Comparison of ENCODE assay signal across 19 cellular contexts in genomic region chr15:49731187-49731828, GRCh38.
DNase-seq lines count a peak whose midpoint lies in the region; ATAC-seq and TF ChIP-seq lines count a peak whose summit lies in the region.
"Had no signal": no experiment of that assay in that cellular context is flagged by ENCODE, and none has a peak within 500 bp of the region (broad histone marks: within the 10 kb centered on the region; RNA-seq: fewer than 3 reads in every experiment).

No MANE protein-coding gene starts in this region.

- peak overlapping the region; percentile 68 for H2BK12ac ChIP-seq in trophoblast cell (ENCODE audit: low read length)

- H3K4me3 ChIP-seq in GM23338 (no peak overlapping the region), RWPE2 (ENCODE audit: severe bottlenecking) (no peak overlapping the region), endodermal cell (ENCODE audit: low read length) (no peak overlapping the region), trophoblast cell (ENCODE audit: low read depth, low read length) (no peak overlapping the region)
- H3K4me3 ChIP-seq: SJSA1 had no signal

- H2AFZ ChIP-seq in GM23338 (peak overlapping the region; percentile 32), trophoblast cell (ENCODE audit: insufficient read depth, low read length, poor library complexity) (no peak overlapping the region)

- H3K27ac Mint-ChIP-seq in GM23338 (no peak overlapping the region), endodermal cell (peak overlapping the region; percentile 65)
- no peak overlapping the region for H3K27ac Mint-ChIP-seq in activated CD4-positive, alpha-beta T cell treated with anti-CD3 and anti-CD28 coated beads for 36 hours

- no peak overlapping the region for H2BK5ac ChIP-seq in trophoblast cell (ENCODE audit: low read depth, low read length, poor library complexity)

- TF ChIP-seq CTCF in GM23338 (conservative IDR thresholded peaks at IDR 0.05; ENCODE audit: low read depth in 2 of 2) (no peak), RWPE2 (IDR thresholded peaks at IDR 0.05; ENCODE audit: poor library complexity, severe bottlenecking) (no peak), endodermal cell (conservative IDR thresholded peaks at IDR 0.05) (no peak), GM20000 (IDR thresholded peaks at IDR 0.05; ENCODE audit: extremely low read depth, missing control alignments) (no peak)

- CTCF ChIA-PET in activated CD4-positive, alpha-beta T cell treated with anti-CD3 and anti-CD28 coated beads for 36 hours (lab: Charles Lee) = no interaction called here

- H3K27me3 Mint-ChIP-seq in GM23338 (ENCODE audit: insufficient read depth, low read depth, poor library complexity) (peaks cover 5% of the 10 kb centered on the region), endodermal cell (ENCODE audit: insufficient read depth) (no peaks in the 10 kb centered on the region)
- H3K27me3 Mint-ChIP-seq in activated CD4-positive, alpha-beta T cell treated with anti-CD3 and anti-CD28 coated beads for 36 hours = no peaks in the 10 kb centered on the region

- H3K4ac ChIP-seq in trophoblast cell (ENCODE audit: low read depth, low read length) = no peak overlapping the region

- H4K12ac ChIP-seq in trophoblast cell (ENCODE audit: low read depth, low read length) = no peak overlapping the region

- H4K20me1 ChIP-seq in GM23338 (replicated peaks; ENCODE audit: insufficient read depth) = no peaks in the 10 kb centered on the region

- H2AK5ac ChIP-seq in trophoblast cell (ENCODE audit: low read length) = peak overlapping the region; percentile 41

- H3K9me3 Mint-ChIP-seq in GM23338 = peaks cover 2% of the 10 kb centered on the region
- peaks cover 14% of the 10 kb centered on the region for H3K9me3 Mint-ChIP-seq in endodermal cell
- peaks cover 7% of the 10 kb centered on the region for H3K9me3 Mint-ChIP-seq in activated CD4-positive, alpha-beta T cell treated with anti-CD3 and anti-CD28 coated beads for 36 hours (ENCODE audit: low read depth)

- H3F3A ChIP-seq in GM23338 (replicated peaks; ENCODE audit: low read depth) = no peaks in the 10 kb centered on the region

- peak; percentile 48 for ATAC-seq in GM23338
- ATAC-seq in RWPE2 (ENCODE audit: low read depth) = peak; percentile 40; the same call in 2 of the 3 replicates
- ATAC-seq in activated CD4-positive, alpha-beta T cell treated with anti-CD3 and anti-CD28 coated beads for 36 hours = no peak

- no peak for DNase-seq in GM23338 (ENCODE audit: low spot score)
- DNase-seq in RWPE2 (ENCODE audit: low spot score) = no peak
- peak; percentile 57 for DNase-seq in endodermal cell
- peak in 1 of 2 donors; percentile 1 for DNase-seq in trophoblast cell
- no peak for DNase-seq in activated CD4-positive, alpha-beta T cell treated with anti-CD3 and anti-CD28 coated beads for 36 hours
- no peak for DNase-seq in GM20000 (ENCODE audit: low spot score)
- DNase-seq in RKO (ENCODE audit: low spot score) = no peak
- DNase-seq: ACHN; AML-193; DMS53; HCEC 1CT; IMR-90; Kasumi-1; NCI-H1417; NCI-H187 treated with DMSO at 0.1 percent for 48 hours; NCI-H345; NCI-H526 treated with DMSO at 0.1 percent for 48 hours; NK-92 treated with Interleukin-12 subunit alpha and Interleukin-12 subunit beta, amount 100 ng/mL, for 24 hours had no signal

- H3K36me3 Mint-ChIP-seq in GM23338 (ENCODE audit: low read depth) (no peaks in the 10 kb centered on the region), endodermal cell (ENCODE audit: low read depth) (no peaks in the 10 kb centered on the region)
- H3K36me3 Mint-ChIP-seq in activated CD4-positive, alpha-beta T cell treated with anti-CD3 and anti-CD28 coated beads for 36 hours (ENCODE audit: low read depth) = no peaks in the 10 kb centered on the region

- no peak overlapping the region for H3K9ac ChIP-seq in endodermal cell (ENCODE audit: extremely low read depth, low read length, poor library complexity, severe bottlenecking)
- H3K9ac ChIP-seq in trophoblast cell (ENCODE audit: low read length) = no peak overlapping the region

- WGBS in endodermal cell (ENCODE audit: insufficient coverage in 1 of 2, insufficient read length in 1 of 2), 2 experiments = 83 to 88% methylated on average over 1 to 2 of the region's 2 CpGs
- no CpG with 5 or more reads among the region's 2 CpGs for WGBS in trophoblast cell (ENCODE audit: extremely low coverage, insufficient coverage, insufficient read length)

- H3K79me1 ChIP-seq in trophoblast cell (ENCODE audit: low read length) = peaks cover 16% of the 10 kb centered on the region

- peak overlapping the region; percentile 57 for H2BK120ac ChIP-seq in trophoblast cell (ENCODE audit: insufficient read depth, low read length, poor library complexity)

- intact Hi-C loops in activated CD4-positive, alpha-beta T cell treated with anti-CD3 and anti-CD28 coated beads for 36 hours (cut with DNase I, micrococcal nuclease) = loop anchor here in 1 of 2 experiments (10.0 kb wide), 1 partner anchor 57 kb away; no protein-coding TSS in a partner anchor

- 0 out of 2 replicates have a peak, but pooled peaks cover 5% of the 10 kb centered on the region for H3K9me2 ChIP-seq in GM23338 (ENCODE audit: insufficient read depth)

- no peaks in the 10 kb centered on the region for H3K4me1 ChIP-seq in GM23338 (ENCODE audit: insufficient read depth)
- H3K4me1 ChIP-seq in RWPE2 (ENCODE audit: insufficient read depth, poor library complexity, severe bottlenecking) = no peaks in the 10 kb centered on the region
- H3K4me1 ChIP-seq in endodermal cell (ENCODE audit: control insufficient read depth, insufficient read depth, low read length) = peaks cover 10% of the 10 kb centered on the region
- H3K4me1 ChIP-seq in trophoblast cell (ENCODE audit: control insufficient read depth in 1 of 2, insufficient read depth in 2 of 2, low read length in 2 of 2) = peaks cover 20 to 21% of the 10 kb centered on the region in 2 experiments
- H3K4me1 ChIP-seq: SJSA1 had no signal

- H4K8ac ChIP-seq in trophoblast cell (ENCODE audit: low read depth, low read length) = no peak overlapping the region

- H3K4me3 Mint-ChIP-seq in GM23338 (no peak overlapping the region), endodermal cell (no peak overlapping the region)
- H3K4me3 Mint-ChIP-seq in activated CD4-positive, alpha-beta T cell treated with anti-CD3 and anti-CD28 coated beads for 36 hours = no peak overlapping the region

- H3K27me3 ChIP-seq in GM23338 (ENCODE audit: insufficient read depth) = no peaks in the 10 kb centered on the region
- H3K27me3 ChIP-seq in RWPE2 (ENCODE audit: insufficient read depth, poor library complexity, severe bottlenecking) = no peaks in the 10 kb centered on the region
- H3K27me3 ChIP-seq in endodermal cell (ENCODE audit: control insufficient read depth, insufficient read depth, low read length, poor library complexity, severe bottlenecking) = no peaks in the 10 kb centered on the region
- H3K27me3 ChIP-seq in trophoblast cell (ENCODE audit: insufficient read depth, low read length) = no peaks in the 10 kb centered on the region
- H3K27me3 ChIP-seq: SJSA1 had no signal

- POLR2A ChIA-PET in activated CD4-positive, alpha-beta T cell treated with anti-CD3 and anti-CD28 coated beads for 36 hours (lab: Charles Lee) = interaction anchor here (0.6 kb wide), 1 partner anchor 14 kb away, joined by 3 read pairs; no protein-coding TSS in a partner anchor

- peak overlapping the region; percentile 60 for H4K91ac ChIP-seq in trophoblast cell (ENCODE audit: low read depth, low read length)

- no peak overlapping the region for H3K23ac ChIP-seq in trophoblast cell (ENCODE audit: low read length)

- H3K9me3 ChIP-seq in RWPE2 (ENCODE audit: severe bottlenecking) = no peaks in the 10 kb centered on the region
- H3K9me3 ChIP-seq in endodermal cell (ENCODE audit: control insufficient read depth, low read length) = peaks cover 12% of the 10 kb centered on the region
- H3K9me3 ChIP-seq in trophoblast cell (ENCODE audit: insufficient read depth, low read depth, low read length) = no peaks in the 10 kb centered on the region
- H3K9me3 ChIP-seq: SJSA1 had no signal

- H3K18ac ChIP-seq in trophoblast cell (ENCODE audit: low read length) = no peak overlapping the region

- no peaks in the 10 kb centered on the region for H3K79me2 ChIP-seq in GM23338 (replicated peaks; ENCODE audit: insufficient read depth)
- H3K79me2 ChIP-seq in trophoblast cell (ENCODE audit: control insufficient read depth, insufficient read depth, low read length, poor library complexity) = peaks cover 3% of the 10 kb centered on the region

- H3K27ac ChIP-seq in GM23338 (ENCODE audit: low read depth) = no peak overlapping the region
- H3K27ac ChIP-seq in RWPE2 (ENCODE audit: poor library complexity, severe bottlenecking) = no peak overlapping the region
- H3K27ac ChIP-seq in endodermal cell (ENCODE audit: low read depth, low read length) = no peak overlapping the region
- H3K27ac ChIP-seq in trophoblast cell (ENCODE audit: low read depth, low read length) = peak overlapping the region; percentile 21
- H3K27ac ChIP-seq: SJSA1 had no signal

- no peaks in the 10 kb centered on the region for H3K36me3 ChIP-seq in GM23338 (ENCODE audit: insufficient read depth)
- no peaks in the 10 kb centered on the region for H3K36me3 ChIP-seq in RWPE2 (ENCODE audit: low read depth)
- H3K36me3 ChIP-seq in endodermal cell (ENCODE audit: control insufficient read depth, insufficient read depth, low read length) = no peaks in the 10 kb centered on the region
- no peaks in the 10 kb centered on the region for H3K36me3 ChIP-seq in trophoblast cell (ENCODE audit: control insufficient read depth in 1 of 2, insufficient read depth in 2 of 2, low read length in 2 of 2)
- H3K36me3 ChIP-seq: SJSA1 had no signal

- H3K14ac ChIP-seq in trophoblast cell (ENCODE audit: low read length) = no peak overlapping the region

- H3K4me2 ChIP-seq in GM23338 (no peak overlapping the region), trophoblast cell (ENCODE audit: low read length) (no peak overlapping the region)

- H3K4me1 Mint-ChIP-seq in GM23338 (peaks cover 4% of the 10 kb centered on the region), endodermal cell (peaks cover 47% of the 10 kb centered on the region)
- H3K4me1 Mint-ChIP-seq in activated CD4-positive, alpha-beta T cell treated with anti-CD3 and anti-CD28 coated beads for 36 hours = no peaks in the 10 kb centered on the region
